16 cellular contexts compared by ENCODE assay signal in the genomic region with DNA sequence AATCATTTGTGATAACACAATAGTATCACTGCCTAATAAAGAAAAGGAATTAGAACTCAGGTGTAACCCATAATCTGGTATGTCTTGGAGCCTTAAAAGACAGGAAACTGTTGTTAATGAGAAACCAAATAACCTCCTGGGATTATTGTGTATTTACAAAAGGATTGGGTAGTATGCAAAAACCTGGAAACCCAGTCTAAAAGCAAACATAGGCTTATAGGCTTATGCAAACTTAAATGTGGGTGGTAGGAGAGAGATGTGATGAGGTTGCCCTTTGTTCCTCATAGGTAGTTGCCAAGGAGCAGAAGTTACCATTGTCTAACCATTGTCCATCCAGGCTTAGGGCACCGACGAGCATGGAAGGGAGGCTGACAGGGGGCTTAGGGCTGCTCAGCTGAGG.
"Had no signal": no experiment of that assay in that cellular context is flagged by ENCODE, and none has a peak within 500 bp of the region (broad histone marks: within the 10 kb centered on the region; RNA-seq: fewer than 3 reads in every experiment).

No MANE protein-coding gene starts in this region.

- H3K4me1 ChIP-seq: tibial artery had no signal

- ATAC-seq: activated CD8-positive, alpha-beta T cell treated with anti-CD3 and anti-CD28 coated beads for 36 hours; activated naive CD4-positive, alpha-beta T cell treated with anti-CD3 and anti-CD28 coated beads, Interleukin-2, amount 50 U/mL, for 72 hours; activated T-cell treated with anti-CD3 and anti-CD28 coated beads, Interleukin-2, amount 50 U/mL, for 4 hours; left lobe of liver; naive thymus-derived CD8-positive, alpha-beta T cell had no signal

- H3K27ac ChIP-seq: neutrophil, tibial artery had no signal

- H3K4me3 Mint-ChIP-seq: activated CD8-positive, alpha-beta T cell treated with anti-CD3 and anti-CD28 coated beads for 36 hours; activated T-cell treated with anti-CD3 and anti-CD28 coated beads, Interleukin-2, amount 50 U/mL, for 4 hours; naive thymus-derived CD8-positive, alpha-beta T cell had no signal

- DNase-seq: activated CD4-positive, alpha-beta T cell treated with anti-CD3 and anti-CD28 coated beads for 4 hours; activated CD8-positive, alpha-beta T cell treated with anti-CD3 and anti-CD28 coated beads for 36 hours; activated effector memory CD4-positive, alpha-beta T cell treated with anti-CD3 and anti-CD28 coated beads, Interleukin-2, amount 50 U/mL, for 16 hours; activated T-cell treated with anti-CD3 and anti-CD28 coated beads, Interleukin-2, amount 50 U/mL, for 4 hours; caudate nucleus; islet precursor cell; mammary epithelial cell; naive thymus-derived CD8-positive, alpha-beta T cell; stimulated activated CD4-positive, alpha-beta T cell treated with anti-CD3 and anti-CD28 coated beads, Interleukin-15, amount 100 ng/mL, for 24 hours; stimulated activated CD4-positive, alpha-beta T cell treated with anti-CD3 and anti-CD28 coated beads, Interleukin-4, amount 100 ng/mL, for 1 hour; stimulated activated naive CD4-positive, alpha-beta T cell; tibial artery had no signal

- FAIRE-seq: colon had no signal

- H3K36me3 ChIP-seq: neutrophil, tibial artery had no signal

- H3K27me3 Mint-ChIP-seq: activated CD8-positive, alpha-beta T cell treated with anti-CD3 and anti-CD28 coated beads for 36 hours; naive thymus-derived CD8-positive, alpha-beta T cell had no signal

- H3K27me3 ChIP-seq: neutrophil, tibial artery had no signal

- H3K9me3 Mint-ChIP-seq: activated CD8-positive, alpha-beta T cell treated with anti-CD3 and anti-CD28 coated beads for 36 hours had no signal

- H3K9me3 ChIP-seq: neutrophil, tibial artery had no signal

- H3K4me3 ChIP-seq: tibial artery had no signal

- H3K27ac Mint-ChIP-seq: activated CD8-positive, alpha-beta T cell treated with anti-CD3 and anti-CD28 coated beads for 36 hours; activated naive CD4-positive, alpha-beta T cell treated with anti-CD3 and anti-CD28 coated beads, Interleukin-2, amount 50 U/mL, for 72 hours had no signal
